40 cellular contexts compared by ENCODE assay signal in the genomic region with DNA sequence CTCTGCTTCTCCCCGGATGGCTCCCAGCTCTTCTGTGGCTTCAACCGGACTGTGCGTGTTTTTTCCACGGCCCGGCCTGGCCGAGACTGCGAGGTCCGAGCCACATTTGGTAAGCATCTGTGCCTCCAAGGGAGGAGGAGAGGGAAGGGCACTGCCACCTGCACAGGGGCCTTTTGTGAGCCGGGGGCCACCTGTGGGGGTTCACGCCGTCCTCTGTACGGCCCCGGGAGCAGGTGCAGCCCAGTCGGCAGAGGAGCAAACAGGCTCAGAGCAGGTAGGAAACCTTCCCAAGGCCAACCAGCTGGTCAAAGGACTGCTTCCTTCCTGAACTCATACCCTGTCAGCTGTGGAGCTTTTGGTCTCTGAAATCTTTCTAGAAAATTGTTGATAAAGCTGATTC. TPM values are rescaled to one million over a fixed set of nuclear protein-coding genes. Genes with fewer than 3 reads are reported as not detected.
"Had no signal": no experiment of that assay in that cellular context is flagged by ENCODE, and none has a peak within 500 bp of the region (broad histone marks: within the 10 kb centered on the region; RNA-seq: fewer than 3 reads in every experiment).

No MANE protein-coding gene starts in this region.

- H3K4me3 Mint-ChIP-seq: activated naive CD4-positive, alpha-beta T cell treated with anti-CD3 and anti-CD28 coated beads for 36 hours; activated naive CD4-positive, alpha-beta T cell treated with anti-CD3 and anti-CD28 coated beads, Interleukin-2, amount 10 ng/mL, durations not matched to agents 7 days and 5 days; activated naive CD4-positive, alpha-beta T cell treated with anti-CD3 and anti-CD28 coated beads, Interleukin-2, amount 50 U/mL, for 24 hours; activated naive CD8-positive, alpha-beta T cell; activated naive CD8-positive, alpha-beta T cell treated with anti-CD3 and anti-CD28 coated beads for 36 hours; activated naive CD8-positive, alpha-beta T cell treated with anti-CD3 and anti-CD28 coated beads, Interleukin-2, amount 10 ng/mL, durations not matched to agents 7 days and 5 days; activated naive CD8-positive, alpha-beta T cell treated with anti-CD3 and anti-CD28 coated beads, Interleukin-2, amount 50 U/mL, for 24 hours; activated T-cell treated with anti-CD3 and anti-CD28 coated beads, Interleukin-2, amount 50 U/mL, for 24 hours; activated T-cell treated with anti-CD3 and anti-CD28 coated beads, Interleukin-2, amount 50 U/mL, for 4 hours; activated T-cell treated with anti-CD3 and anti-CD28 coated beads, Interleukin-2, amount 50 U/mL, for 72 hours; activated T-helper 1 cell treated with anti-CD3 and anti-CD28 coated beads, Interleukin-12 subunit alpha, Interleukin-12 subunit beta, Interleukin-2, Interleukin-4 antibody, amounts not matched to agents 30 ng/mL and 10 ng/mL and 1 ng/mL, durations not matched to agents 14 hours and 24 hours and 36 hours; activated T-helper 17 cell treated with anti-CD3 and anti-CD28 coated beads, Interleukin-2, amount 50 U/mL, for 72 hours; brain; central memory CD8-positive, alpha-beta T cell had no signal

- H3K27ac ChIP-seq: adrenal gland, ascending aorta, body of pancreas, brain microvascular endothelial cell, breast epithelium, cardiac muscle cell had no signal

- H3K9me3 Mint-ChIP-seq: activated naive CD4-positive, alpha-beta T cell treated with anti-CD3 and anti-CD28 coated beads for 36 hours; activated naive CD4-positive, alpha-beta T cell treated with anti-CD3 and anti-CD28 coated beads, Interleukin-2, amount 10 ng/mL, durations not matched to agents 7 days and 5 days; activated naive CD4-positive, alpha-beta T cell treated with anti-CD3 and anti-CD28 coated beads, Interleukin-2, amount 50 U/mL, for 24 hours; activated naive CD4-positive, alpha-beta T cell treated with anti-CD3 and anti-CD28 coated beads, Interleukin-2, amount 50 U/mL, for 72 hours; activated naive CD8-positive, alpha-beta T cell treated with anti-CD3 and anti-CD28 coated beads for 36 hours; activated naive CD8-positive, alpha-beta T cell treated with anti-CD3 and anti-CD28 coated beads, Interleukin-2, amount 10 ng/mL, durations not matched to agents 7 days and 5 days; activated naive CD8-positive, alpha-beta T cell treated with anti-CD3 and anti-CD28 coated beads, Interleukin-2, amount 50 U/mL, for 24 hours; activated T-cell treated with anti-CD3 and anti-CD28 coated beads, Interleukin-2, amount 50 U/mL, for 24 hours; activated T-cell treated with anti-CD3 and anti-CD28 coated beads, Interleukin-2, amount 50 U/mL, for 4 hours; activated T-cell treated with anti-CD3 and anti-CD28 coated beads, Interleukin-2, amount 50 U/mL, for 72 hours; activated T-helper 1 cell treated with anti-CD3 and anti-CD28 coated beads, Interleukin-12 subunit alpha, Interleukin-12 subunit beta, Interleukin-2, Interleukin-4 antibody, amounts not matched to agents 30 ng/mL and 10 ng/mL and 1 ng/mL, durations not matched to agents 14 hours and 24 hours and 36 hours; activated T-helper 17 cell treated with anti-CD3 and anti-CD28 coated beads, Interleukin-2, amount 50 U/mL, for 72 hours; activated T-helper 2 cell treated with anti-CD3 and anti-CD28 coated beads, Interferon-gamma antibody, Interleukin-2, Interleukin-4, amounts not matched to agents 10 μg/mL and 5 μg/mL and 100 μg/mL, durations not matched to agents 14 hours and 24 hours and 36 hours; central memory CD8-positive, alpha-beta T cell had no signal

- DNase-seq: activated effector memory CD4-positive, alpha-beta T cell treated with anti-CD3 and anti-CD28 coated beads, Interleukin-2, amount 50 U/mL, for 16 hours; activated effector memory CD4-positive, alpha-beta T cell treated with Interleukin-2 at 50 U/mL for 16 hours; activated gamma-delta T cell; activated gamma-delta T cell treated with Interleukin-2 at 50 U/mL for 16 hours; activated naive CD4-positive, alpha-beta T cell; activated naive CD4-positive, alpha-beta T cell treated with anti-CD3 and anti-CD28 coated beads for 36 hours; activated naive CD4-positive, alpha-beta T cell treated with anti-CD3 and anti-CD28 coated beads, Interleukin-2, amount 10 ng/mL, durations not matched to agents 7 days and 5 days; activated naive CD4-positive, alpha-beta T cell treated with anti-CD3 and anti-CD28 coated beads, Interleukin-2, amount 50 U/mL, for 16 hours; activated naive CD4-positive, alpha-beta T cell treated with Interleukin-2 at 50 U/mL for 16 hours; activated naive CD8-positive, alpha-beta T cell treated with anti-CD3 and anti-CD28 coated beads for 36 hours; activated naive CD8-positive, alpha-beta T cell treated with anti-CD3 and anti-CD28 coated beads, Interleukin-2, amount 10 ng/mL, durations not matched to agents 7 days and 5 days; activated naive CD8-positive, alpha-beta T cell treated with anti-CD3 and anti-CD28 coated beads, Interleukin-2, amount 50 U/mL, for 24 hours; activated T-cell treated with anti-CD3 and anti-CD28 coated beads for 4 hours; activated T-cell treated with anti-CD3 and anti-CD28 coated beads, Interleukin-2, amount 50 U/mL, for 1 hour; activated T-cell treated with anti-CD3 and anti-CD28 coated beads, Interleukin-2, amount 50 U/mL, for 24 hours; activated T-cell treated with anti-CD3 and anti-CD28 coated beads, Interleukin-2, amount 50 U/mL, for 4 hours; activated T-cell treated with anti-CD3 and anti-CD28 coated beads, Interleukin-2, amount 50 U/mL, for 48 hours; activated T-cell treated with anti-CD3 and anti-CD28 coated beads, Interleukin-2, amount 50 U/mL, for 72 hours; adrenal gland; amniotic stem cell; amygdala; anterior cingulate cortex; aorta; body of pancreas; brain microvascular endothelial cell; caudate nucleus; central memory CD4-positive, alpha-beta T cell; cerebellar nuclear complex had no signal

- H3K27me3 ChIP-seq: cardiac muscle cell had no signal

- H3K27ac Mint-ChIP-seq: activated naive CD4-positive, alpha-beta T cell treated with anti-CD3 and anti-CD28 coated beads for 36 hours; activated naive CD4-positive, alpha-beta T cell treated with anti-CD3 and anti-CD28 coated beads, Interleukin-2, amount 50 U/mL, for 24 hours; activated naive CD4-positive, alpha-beta T cell treated with anti-CD3 and anti-CD28 coated beads, Interleukin-2, amount 50 U/mL, for 72 hours; activated naive CD8-positive, alpha-beta T cell; activated naive CD8-positive, alpha-beta T cell treated with anti-CD3 and anti-CD28 coated beads for 36 hours; activated naive CD8-positive, alpha-beta T cell treated with anti-CD3 and anti-CD28 coated beads, Interleukin-2, amount 10 ng/mL, durations not matched to agents 7 days and 5 days; activated naive CD8-positive, alpha-beta T cell treated with anti-CD3 and anti-CD28 coated beads, Interleukin-2, amount 50 U/mL, for 24 hours; activated T-cell treated with anti-CD3 and anti-CD28 coated beads, Interleukin-2, amount 50 U/mL, for 24 hours; activated T-cell treated with anti-CD3 and anti-CD28 coated beads, Interleukin-2, amount 50 U/mL, for 72 hours; activated T-helper 1 cell treated with anti-CD3 and anti-CD28 coated beads, Interleukin-12 subunit alpha, Interleukin-12 subunit beta, Interleukin-2, Interleukin-4 antibody, amounts not matched to agents 30 ng/mL and 10 ng/mL and 1 ng/mL, durations not matched to agents 14 hours and 24 hours and 36 hours; activated T-helper 17 cell treated with anti-CD3 and anti-CD28 coated beads, Interleukin-2, amount 50 U/mL, for 72 hours; activated T-helper 2 cell treated with anti-CD3 and anti-CD28 coated beads, Interferon-gamma antibody, Interleukin-2, Interleukin-4, amounts not matched to agents 10 μg/mL and 5 μg/mL and 100 μg/mL, durations not matched to agents 14 hours and 24 hours and 36 hours had no signal

- H3K4me3 ChIP-seq: adrenal gland, ascending aorta, body of pancreas, breast epithelium, cardiac muscle cell had no signal

- H3K9me3 ChIP-seq: adrenal gland, ascending aorta, body of pancreas, breast epithelium had no signal

- H3K36me3 ChIP-seq: brain microvascular endothelial cell, breast epithelium had no signal

RNA-seq across cellular contexts. Expression of gene EFNB3, which starts 3.3 kb away (rescaled TPM):
- total RNA-seq: activated naive CD4-positive, alpha-beta T cell treated with anti-CD3 and anti-CD28 coated beads for 36 hours; activated naive CD4-positive, alpha-beta T cell treated with anti-CD3 and anti-CD28 coated beads, Interleukin-2, amount 50 U/mL, for 72 hours; activated naive CD8-positive, alpha-beta T cell treated with anti-CD3 and anti-CD28 coated beads for 36 hours; activated naive CD8-positive, alpha-beta T cell treated with anti-CD3 and anti-CD28 coated beads, Interleukin-2, amount 10 ng/mL, durations not matched to agents 7 days and 5 days; activated T-cell treated with anti-CD3 and anti-CD28 coated beads, Interleukin-2, amount 50 U/mL, for 72 hours; activated T-helper 17 cell treated with anti-CD3 and anti-CD28 coated beads, Interleukin-2, amount 50 U/mL, for 72 hours; activated T-helper 2 cell treated with anti-CD3 and anti-CD28 coated beads, Interferon-gamma antibody, Interleukin-2, Interleukin-4, amounts not matched to agents 10 μg/mL and 5 μg/mL and 100 μg/mL, durations not matched to agents 14 hours and 24 hours and 36 hours; ascending aorta had no signal

RNA-seq across cellular contexts. Expression of gene DNAH2, which starts 15.9 kb away (rescaled TPM):
- total RNA-seq: activated naive CD4-positive, alpha-beta T cell treated with anti-CD3 and anti-CD28 coated beads for 36 hours; activated naive CD8-positive, alpha-beta T cell treated with anti-CD3 and anti-CD28 coated beads, Interleukin-2, amount 10 ng/mL, durations not matched to agents 7 days and 5 days; activated T-cell treated with anti-CD3 and anti-CD28 coated beads, Interleukin-2, amount 50 U/mL, for 4 hours; activated T-helper 1 cell treated with anti-CD3 and anti-CD28 coated beads, Interleukin-12 subunit alpha, Interleukin-12 subunit beta, Interleukin-2, Interleukin-4 antibody, amounts not matched to agents 30 ng/mL and 10 ng/mL and 1 ng/mL, durations not matched to agents 14 hours and 24 hours and 36 hours; activated T-helper 2 cell treated with anti-CD3 and anti-CD28 coated beads, Interferon-gamma antibody, Interleukin-2, Interleukin-4, amounts not matched to agents 10 μg/mL and 5 μg/mL and 100 μg/mL, durations not matched to agents 14 hours and 24 hours and 36 hours had no signal

RNA-seq across cellular contexts. Expression of gene ATP1B2, which starts 51.0 kb away (rescaled TPM):
- total RNA-seq: bronchial epithelial cell had no signal
